1 cellular context compared by ENCODE assay signal in genomic region chr12:121570467-121571283, GRCh38.
TF ChIP-seq lines count a peak whose summit lies in the region.

No MANE protein-coding gene starts in this region.

TF ChIP-seq in H1, 55 proteins besides CTCF, POLR2A, EP300 and RAD21:
- 0 out of 2 replicates have a peak, but pooled peaks have one; percentile 10 for TF ChIP-seq POLR2AphosphoS5 (IDR thresholded peaks at IDR 0.05; ENCODE audit: low read depth, low read length)
- TF ChIP-seq MAX (IDR thresholded peaks at IDR 0.05), result no peak
